ENCODE assay signal across 1 cellular context in the genomic region with DNA sequence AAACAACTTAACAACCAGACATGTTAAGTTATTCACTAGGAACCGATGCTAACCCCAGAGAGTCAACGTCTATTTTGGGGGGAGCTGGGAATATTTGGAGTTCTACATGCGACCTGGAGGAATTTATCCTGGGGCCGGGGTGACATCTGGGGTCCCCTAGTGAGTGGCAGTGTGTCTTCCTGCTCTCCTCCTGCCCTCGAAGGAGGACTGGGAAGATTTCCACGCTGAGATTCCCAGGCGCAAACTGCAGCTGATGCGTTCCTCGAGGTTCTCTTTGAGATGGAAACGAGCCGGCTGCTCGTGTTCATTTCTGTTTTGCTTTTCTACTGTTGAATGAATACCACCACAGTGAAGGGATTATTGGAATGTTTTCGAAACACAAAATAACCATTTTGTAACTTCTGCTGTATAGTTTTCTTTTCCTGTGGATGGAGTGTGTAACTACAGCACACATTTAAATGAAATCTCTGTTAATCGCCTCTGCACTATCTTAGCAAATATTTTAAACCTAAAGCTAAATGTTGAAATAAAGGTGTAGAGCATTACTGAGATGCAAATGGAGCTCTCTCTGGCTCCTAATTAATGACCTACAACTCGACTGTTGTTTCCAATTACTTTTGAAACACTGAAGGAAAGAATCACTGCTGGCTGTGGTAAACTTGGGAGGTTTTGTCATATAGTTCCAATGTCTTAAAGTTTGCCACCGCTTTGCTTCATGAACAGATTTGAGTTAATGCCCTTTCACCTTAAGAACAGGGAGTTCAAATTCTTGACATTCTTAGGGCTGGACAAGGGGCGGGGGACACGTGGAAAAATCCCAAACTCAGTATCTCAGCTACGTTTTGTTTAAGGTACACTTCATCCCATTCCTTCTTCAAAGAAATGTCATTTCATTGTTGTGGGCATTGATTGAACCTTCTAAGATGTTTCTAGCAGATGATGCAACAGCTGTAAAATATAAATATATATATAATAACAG.
TF ChIP-seq lines count a peak whose summit lies in the region.

No MANE protein-coding gene starts in this region.

TF ChIP-seq in K562, 482 proteins besides CTCF, POLR2A, EP300 and RAD21:
- TF ChIP-seq KDM1A (IDR thresholded peaks at IDR 0.05), result 0 out of 4 replicates have a peak, but pooled peaks of 1 of the 2 experiments have one; percentile 25
- TF ChIP-seq SRSF9 (IDR thresholded peaks at IDR 0.05; ENCODE audit: borderline replicate concordance, low read depth, low read length), result no peak
- TF ChIP-seq CEBPG (CRISPR knock-in tag; IDR thresholded peaks at IDR 0.05), result no peak
- 0 out of 4 replicates have a peak, but pooled peaks have one; percentile 19 to 27 for TF ChIP-seq CEBPG (tag; conservative IDR thresholded peaks at IDR 0.05 in 1 of 2, IDR thresholded peaks at IDR 0.05 in 1 of 2)
- TF ChIP-seq ZNF23 (CRISPR knock-in tag; IDR thresholded peaks at IDR 0.05), result no peak
- TF ChIP-seq, protein P1, sequence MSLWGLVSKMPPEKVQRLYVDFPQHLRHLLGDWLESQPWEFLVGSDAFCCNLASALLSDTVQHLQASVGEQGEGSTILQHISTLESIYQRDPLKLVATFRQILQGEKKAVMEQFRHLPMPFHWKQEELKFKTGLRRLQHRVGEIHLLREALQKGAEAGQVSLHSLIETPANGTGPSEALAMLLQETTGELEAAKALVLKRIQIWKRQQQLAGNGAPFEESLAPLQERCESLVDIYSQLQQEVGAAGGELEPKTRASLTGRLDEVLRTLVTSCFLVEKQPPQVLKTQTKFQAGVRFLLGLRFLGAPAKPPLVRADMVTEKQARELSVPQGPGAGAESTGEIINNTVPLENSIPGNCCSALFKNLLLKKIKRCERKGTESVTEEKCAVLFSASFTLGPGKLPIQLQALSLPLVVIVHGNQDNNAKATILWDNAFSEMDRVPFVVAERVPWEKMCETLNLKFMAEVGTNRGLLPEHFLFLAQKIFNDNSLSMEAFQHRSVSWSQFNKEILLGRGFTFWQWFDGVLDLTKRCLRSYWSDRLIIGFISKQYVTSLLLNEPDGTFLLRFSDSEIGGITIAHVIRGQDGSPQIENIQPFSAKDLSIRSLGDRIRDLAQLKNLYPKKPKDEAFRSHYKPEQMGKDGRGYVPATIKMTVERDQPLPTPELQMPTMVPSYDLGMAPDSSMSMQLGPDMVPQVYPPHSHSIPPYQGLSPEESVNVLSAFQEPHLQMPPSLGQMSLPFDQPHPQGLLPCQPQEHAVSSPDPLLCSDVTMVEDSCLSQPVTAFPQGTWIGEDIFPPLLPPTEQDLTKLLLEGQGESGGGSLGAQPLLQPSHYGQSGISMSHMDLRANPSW (CRISPR knock-in tag; IDR thresholded peaks at IDR 0.05), result no peak
- TF ChIP-seq, protein P2, sequence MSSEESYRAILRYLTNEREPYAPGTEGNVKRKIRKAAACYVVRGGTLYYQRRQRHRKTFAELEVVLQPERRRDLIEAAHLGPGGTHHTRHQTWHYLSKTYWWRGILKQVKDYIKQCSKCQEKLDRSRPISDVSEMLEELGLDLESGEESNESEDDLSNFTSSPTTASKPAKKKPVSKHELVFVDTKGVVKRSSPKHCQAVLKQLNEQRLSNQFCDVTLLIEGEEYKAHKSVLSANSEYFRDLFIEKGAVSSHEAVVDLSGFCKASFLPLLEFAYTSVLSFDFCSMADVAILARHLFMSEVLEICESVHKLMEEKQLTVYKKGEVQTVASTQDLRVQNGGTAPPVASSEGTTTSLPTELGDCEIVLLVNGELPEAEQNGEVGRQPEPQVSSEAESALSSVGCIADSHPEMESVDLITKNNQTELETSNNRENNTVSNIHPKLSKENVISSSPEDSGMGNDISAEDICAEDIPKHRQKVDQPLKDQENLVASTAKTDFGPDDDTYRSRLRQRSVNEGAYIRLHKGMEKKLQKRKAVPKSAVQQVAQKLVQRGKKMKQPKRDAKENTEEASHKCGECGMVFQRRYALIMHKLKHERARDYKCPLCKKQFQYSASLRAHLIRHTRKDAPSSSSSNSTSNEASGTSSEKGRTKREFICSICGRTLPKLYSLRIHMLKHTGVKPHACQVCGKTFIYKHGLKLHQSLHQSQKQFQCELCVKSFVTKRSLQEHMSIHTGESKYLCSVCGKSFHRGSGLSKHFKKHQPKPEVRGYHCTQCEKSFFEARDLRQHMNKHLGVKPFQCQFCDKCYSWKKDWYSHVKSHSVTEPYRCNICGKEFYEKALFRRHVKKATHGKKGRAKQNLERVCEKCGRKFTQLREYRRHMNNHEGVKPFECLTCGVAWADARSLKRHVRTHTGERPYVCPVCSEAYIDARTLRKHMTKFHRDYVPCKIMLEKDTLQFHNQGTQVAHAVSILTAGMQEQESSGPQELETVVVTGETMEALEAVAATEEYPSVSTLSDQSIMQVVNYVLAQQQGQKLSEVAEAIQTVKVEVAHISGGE (CRISPR knock-in tag; IDR thresholded peaks at IDR 0.05), result 0 out of 6 replicates have a peak, but pooled peaks of 1 of the 3 experiments have one; percentile 31
- no peak for TF ChIP-seq ZNF146 (CRISPR knock-in tag; IDR thresholded peaks at IDR 0.05; ENCODE audit: unreplicated experiment)
- no peak for TF ChIP-seq RBBP5 (IDR thresholded peaks at IDR 0.05; ENCODE audit: borderline replicate concordance, insufficient read depth, low read length, poor library complexity, severe bottlenecking)
- no peak for TF ChIP-seq NR3C1 (CRISPR knock-in tag; IDR thresholded peaks at IDR 0.05)
- no peak for TF ChIP-seq SPI1 (IDR thresholded peaks at IDR 0.05; ENCODE audit: borderline replicate concordance, low read depth, low read length)
- TF ChIP-seq GABPB1 (CRISPR knock-in tag; IDR thresholded peaks at IDR 0.05), result no peak
- no peak for TF ChIP-seq ZBTB1 (CRISPR knock-in tag; IDR thresholded peaks at IDR 0.05; ENCODE audit: borderline replicate concordance, low read depth)
